Comparison of ENCODE assay signal across 22 cellular contexts in the genomic region with DNA sequence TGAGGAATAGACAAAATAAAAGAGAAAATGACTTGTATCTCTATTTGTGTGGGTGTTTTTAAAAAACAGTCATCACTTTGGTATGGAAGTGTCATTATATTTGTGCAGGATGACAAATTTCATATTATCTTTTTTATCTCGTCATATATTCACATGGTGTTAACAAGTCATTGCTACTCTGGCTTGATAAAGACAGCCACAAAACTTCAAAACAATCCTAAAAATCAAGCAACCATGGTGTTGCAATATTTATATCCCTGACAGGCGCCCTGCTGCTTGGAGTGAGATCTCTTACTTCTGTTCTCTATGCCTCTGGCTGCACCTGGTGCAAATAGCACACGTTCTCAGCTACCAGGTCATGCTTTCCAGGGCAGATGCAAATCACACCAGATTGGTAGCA.
"Had no signal": no experiment of that assay in that cellular context is flagged by ENCODE, and none has a peak within 500 bp of the region (broad histone marks: within the 10 kb centered on the region; RNA-seq: fewer than 3 reads in every experiment).

No MANE protein-coding gene starts in this region.

- H3K27ac Mint-ChIP-seq: activated CD4-positive, alpha-beta T cell treated with anti-CD3 and anti-CD28 coated beads, Interleukin-2, amount 10 ng/mL, durations not matched to agents 7 days and 5 days; activated naive CD4-positive, alpha-beta T cell treated with anti-CD3 and anti-CD28 coated beads, Interleukin-2, amount 50 U/mL, for 24 hours; dendritic cell treated with granulocyte-macrophage colony-stimulating factor and Interleukin-4, amounts not matched to agents 40 ng/mL and 50 ng/mL, for 4 days; naive thymus-derived CD4-positive, alpha-beta T cell; neural progenitor cell; progenitor cell of endocrine pancreas; stimulated activated effector memory CD8-positive, alpha-beta T cell treated with anti-CD3 and anti-CD28 coated beads, Interleukin-12 subunit alpha, Interleukin-12 subunit beta, amount 100 ng/mL, for 72 hours had no signal

- H3K4me2 ChIP-seq: neural progenitor cell had no signal

- H2AFZ ChIP-seq: neural progenitor cell had no signal

- H3K4me3 ChIP-seq: cardiac muscle cell, gastroesophageal sphincter, heart left ventricle, neural progenitor cell, testis, upper lobe of left lung had no signal

- H3K27me3 Mint-ChIP-seq: activated CD4-positive, alpha-beta T cell treated with anti-CD3 and anti-CD28 coated beads, Interleukin-2, amount 10 ng/mL, durations not matched to agents 7 days and 5 days; activated naive CD4-positive, alpha-beta T cell treated with anti-CD3 and anti-CD28 coated beads, Interleukin-2, amount 50 U/mL, for 24 hours; dendritic cell treated with granulocyte-macrophage colony-stimulating factor and Interleukin-4, amounts not matched to agents 40 ng/mL and 50 ng/mL, for 4 days; naive thymus-derived CD4-positive, alpha-beta T cell had no signal

- H3K4me1 Mint-ChIP-seq: activated CD4-positive, alpha-beta T cell treated with anti-CD3 and anti-CD28 coated beads, Interleukin-2, amount 10 ng/mL, durations not matched to agents 7 days and 5 days; activated naive CD4-positive, alpha-beta T cell treated with anti-CD3 and anti-CD28 coated beads, Interleukin-2, amount 50 U/mL, for 24 hours; naive thymus-derived CD4-positive, alpha-beta T cell; stimulated activated effector memory CD8-positive, alpha-beta T cell treated with anti-CD3 and anti-CD28 coated beads, Interleukin-12 subunit alpha, Interleukin-12 subunit beta, amount 100 ng/mL, for 72 hours had no signal

- H3K9me3 Mint-ChIP-seq: activated naive CD4-positive, alpha-beta T cell treated with anti-CD3 and anti-CD28 coated beads, Interleukin-2, amount 50 U/mL, for 24 hours; neural progenitor cell; stimulated activated effector memory CD8-positive, alpha-beta T cell treated with anti-CD3 and anti-CD28 coated beads, Interleukin-12 subunit alpha, Interleukin-12 subunit beta, amount 100 ng/mL, for 72 hours had no signal

- ATAC-seq: activated CD4-positive, CD25-positive, alpha-beta regulatory T cell treated with anti-CD3 and anti-CD28 coated beads, Interleukin-2, amount 50 U/mL, for 24 hours; esophagus mucosa; gastroesophageal sphincter; heart left ventricle; left ventricle myocardium superior; naive thymus-derived CD4-positive, alpha-beta T cell; stimulated activated effector memory CD8-positive, alpha-beta T cell treated with anti-CD3 and anti-CD28 coated beads, Interleukin-12 subunit alpha, Interleukin-12 subunit beta, amount 100 ng/mL, for 72 hours had no signal

- H3K27me3 ChIP-seq: cardiac muscle cell, gastroesophageal sphincter, heart left ventricle, neural progenitor cell, testis, upper lobe of left lung had no signal

- DNase-seq: activated CD4-positive, alpha-beta T cell treated with anti-CD3 and anti-CD28 coated beads, Interleukin-2, amount 10 ng/mL, durations not matched to agents 7 days and 5 days; activated CD8-positive, alpha-beta memory T cell treated with anti-CD3 and anti-CD28 coated beads, Interleukin-2, amount 50 U/mL, for 4 hours; activated effector memory CD4-positive, alpha-beta T cell treated with anti-CD3 and anti-CD28 coated beads, Interleukin-2, amount 50 U/mL, for 16 hours; activated T-cell treated with anti-CD3 and anti-CD28 coated beads, Interleukin-2, amount 50 U/mL, for 48 hours; effector CD8-positive, alpha-beta T cell; heart left ventricle; kidney glomerular epithelial cell; left ventricle myocardium superior; naive thymus-derived CD4-positive, alpha-beta T cell; stimulated activated CD4-positive, alpha-beta T cell treated with anti-CD3 and anti-CD28 coated beads, Interleukin-4, amount 100 ng/mL, for 24 hours; T-helper 9 cell; testis; upper lobe of left lung had no signal

- H3K27ac ChIP-seq: cardiac muscle cell, gastroesophageal sphincter, heart left ventricle, neural progenitor cell, testis, upper lobe of left lung had no signal

- H3K36me3 Mint-ChIP-seq: activated naive CD4-positive, alpha-beta T cell treated with anti-CD3 and anti-CD28 coated beads, Interleukin-2, amount 50 U/mL, for 24 hours; naive thymus-derived CD4-positive, alpha-beta T cell; neural progenitor cell; stimulated activated effector memory CD8-positive, alpha-beta T cell treated with anti-CD3 and anti-CD28 coated beads, Interleukin-12 subunit alpha, Interleukin-12 subunit beta, amount 100 ng/mL, for 72 hours had no signal

- H3K4me3 Mint-ChIP-seq: activated CD4-positive, alpha-beta T cell treated with anti-CD3 and anti-CD28 coated beads, Interleukin-2, amount 10 ng/mL, durations not matched to agents 7 days and 5 days; activated naive CD4-positive, alpha-beta T cell treated with anti-CD3 and anti-CD28 coated beads, Interleukin-2, amount 50 U/mL, for 24 hours; dendritic cell treated with granulocyte-macrophage colony-stimulating factor and Interleukin-4, amounts not matched to agents 40 ng/mL and 50 ng/mL, for 4 days; naive thymus-derived CD4-positive, alpha-beta T cell; neural progenitor cell; stimulated activated effector memory CD8-positive, alpha-beta T cell treated with anti-CD3 and anti-CD28 coated beads, Interleukin-12 subunit alpha, Interleukin-12 subunit beta, amount 100 ng/mL, for 72 hours had no signal

- H3K9me3 ChIP-seq: gastroesophageal sphincter, heart left ventricle, testis, upper lobe of left lung had no signal

- H3K9ac ChIP-seq: neural progenitor cell had no signal

- H3K36me3 ChIP-seq: cardiac muscle cell, gastroesophageal sphincter, heart left ventricle, neural progenitor cell, upper lobe of left lung had no signal

- H3K4me1 ChIP-seq: gastroesophageal sphincter, heart left ventricle, testis, upper lobe of left lung had no signal
